In the genomic region with DNA sequence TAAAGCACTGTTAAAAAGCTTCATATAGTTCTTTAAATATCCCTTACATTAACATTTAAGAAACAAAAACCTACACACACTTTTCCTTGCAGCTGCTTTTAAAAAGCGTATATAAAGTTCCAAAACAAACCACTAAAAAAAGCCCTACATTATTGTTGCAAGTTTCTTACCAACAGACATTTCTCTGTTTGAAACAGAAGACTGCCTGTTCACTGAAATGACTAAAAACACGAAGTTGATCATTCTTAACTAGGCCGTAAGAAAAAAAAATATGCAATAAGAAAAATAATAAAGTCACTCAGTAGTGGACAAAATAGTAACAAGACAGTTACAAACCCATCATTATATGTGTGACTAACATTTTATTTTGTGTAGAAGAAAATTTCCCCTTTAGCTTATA, we compare ENCODE assay signal across 17 cellular contexts. TPM values are rescaled to one million over a fixed set of nuclear protein-coding genes. Genes with fewer than 3 reads are reported as not detected.
DNase-seq lines count a peak whose midpoint lies in the region; ATAC-seq and TF ChIP-seq lines count a peak whose summit lies in the region.
"Had no signal": no experiment of that assay in that cellular context is flagged by ENCODE, and none has a peak within 500 bp of the region (broad histone marks: within the 10 kb centered on the region; RNA-seq: fewer than 3 reads in every experiment).

No MANE protein-coding gene starts in this region.

- no peak for TF ChIP-seq POLR2A in testis (IDR thresholded peaks at IDR 0.05)

- H3K27me3 ChIP-seq in testis: no peaks in the 10 kb centered on the region

- H3K4me3 ChIP-seq in mucosa of descending colon: no peak overlapping the region
- no peak overlapping the region for H3K4me3 ChIP-seq in testis

- no peaks in the 10 kb centered on the region for H3K9me3 Mint-ChIP-seq in natural killer cell treated with Interleukin-12 subunit alpha and Interleukin-12 subunit beta and Interleukin-15 and Interleukin-18, amount 100 ng/mL, for 72 hours
- no peaks in the 10 kb centered on the region for H3K9me3 Mint-ChIP-seq in natural killer cell

- no peaks in the 10 kb centered on the region for H3K36me3 Mint-ChIP-seq in natural killer cell treated with Interleukin-12 subunit alpha and Interleukin-12 subunit beta and Interleukin-15 and Interleukin-18, amount 100 ng/mL, for 72 hours
- no peaks in the 10 kb centered on the region for H3K36me3 Mint-ChIP-seq in natural killer cell

- in situ Hi-C loops in SK-MEL-5 (cut with HindIII; ENCODE audit: low pct_unique_long_range_greater_than_20kb, low sequenced_read_pairs): no loop called here

- H3K27me3 Mint-ChIP-seq in natural killer cell treated with Interleukin-12 subunit alpha and Interleukin-12 subunit beta and Interleukin-15 and Interleukin-18, amount 100 ng/mL, for 72 hours: no peaks in the 10 kb centered on the region
- H3K27me3 Mint-ChIP-seq in natural killer cell (ENCODE audit: low read depth in 2 of 2): no peaks in the 10 kb centered on the region

- H3K4me1 ChIP-seq in mucosa of descending colon (ENCODE audit: low read depth): no peaks in the 10 kb centered on the region
- H3K4me1 ChIP-seq in testis: no peaks in the 10 kb centered on the region
- H3K4me1 ChIP-seq: Caco-2 had no signal

- peak overlapping the region in 1 of 2 donors; percentile 28 for H3K27ac Mint-ChIP-seq in natural killer cell treated with Interleukin-12 subunit alpha and Interleukin-12 subunit beta and Interleukin-15 and Interleukin-18, amount 100 ng/mL, for 72 hours
- no peak overlapping the region for H3K27ac Mint-ChIP-seq in natural killer cell
- H3K27ac Mint-ChIP-seq: HFFc6 had no signal

- no peaks in the 10 kb centered on the region for H3K9me3 ChIP-seq in mucosa of descending colon
- no peaks in the 10 kb centered on the region for H3K9me3 ChIP-seq in testis
- H3K9me3 ChIP-seq: Caco-2 had no signal

- 54 to 56% methylated on average over 3 of the region's 3 CpGs for WGBS in testis, 2 donors

- peak overlapping the region in 1 of 2 donors; percentile 41 for H3K27ac ChIP-seq in testis
- H3K27ac ChIP-seq: C4-2B, KMS-11 had no signal

- intact Hi-C loops in natural killer cell (cut with micrococcal nuclease) (no loop called here), mucosa of descending colon (cut with DNase I, micrococcal nuclease) (no loop called here), testis (cut with DNase I; ENCODE audit: low total_unique reads) (no loop called here)

- peak overlapping the region; percentile 50 for H3K4me3 Mint-ChIP-seq in natural killer cell treated with Interleukin-12 subunit alpha and Interleukin-12 subunit beta and Interleukin-15 and Interleukin-18, amount 100 ng/mL, for 72 hours
- H3K4me3 Mint-ChIP-seq in natural killer cell: no peak overlapping the region
- H3K4me3 Mint-ChIP-seq: HFFc6 had no signal

- H3K36me3 ChIP-seq in mucosa of descending colon (ENCODE audit: low read depth) (no peaks in the 10 kb centered on the region), testis (ENCODE audit: low read depth, missing control alignments) (no peaks in the 10 kb centered on the region)

- TF ChIP-seq CTCF in natural killer cell (IDR thresholded peaks at IDR 0.05) (no peak), mucosa of descending colon (IDR thresholded peaks at IDR 0.05) (no peak), testis (IDR thresholded peaks at IDR 0.05) (no peak)

- ATAC-seq in natural killer cell treated with Interleukin-12 subunit alpha and Interleukin-12 subunit beta and Interleukin-15 and Interleukin-18, amount 100 ng/mL, for 72 hours: no peak
- ATAC-seq in natural killer cell (no peak), mucosa of descending colon (no peak), HG03108 (IDR thresholded peaks at IDR 0.05; ENCODE audit: unreplicated experiment) (no peak)
- ATAC-seq: Panc1 had no signal

- no peak for DNase-seq in natural killer cell treated with Interleukin-12 subunit alpha and Interleukin-12 subunit beta and Interleukin-15 and Interleukin-18, amount 100 ng/mL, for 72 hours (ENCODE audit: low spot score)
- DNase-seq in natural killer cell (no peak), SK-MEL-5 (ENCODE audit: low read depth, low spot score) (peak; percentile 71), medulla oblongata (ENCODE audit: extremely low spot score) (peak; percentile 39), mucosa of descending colon (no peak), occipital lobe (lab: John Stamatoyannopoulos, UW) (no peak), testis (no peak)
- DNase-seq: Caco-2, HFFc6, NCI-H1092, NCI-H1694, NCI-H748 treated with DMSO at 0.1 percent for 48 hours, SHP77 had no signal

- peaks cover 19 to 28% of the 10 kb centered on the region in 2 donors for H3K4me1 Mint-ChIP-seq in natural killer cell treated with Interleukin-12 subunit alpha and Interleukin-12 subunit beta and Interleukin-15 and Interleukin-18, amount 100 ng/mL, for 72 hours (ENCODE audit: low read depth in 2 of 2)
- H3K4me1 Mint-ChIP-seq in natural killer cell: peaks cover 22 to 29% of the 10 kb centered on the region in 2 donors

RNA-seq across cellular contexts. Expression of a gene that starts 37.3 kb away (rescaled TPM):
- 10 to 100 TPM; 20.3 to 34.6 TPM for total RNA-seq in natural killer cell treated with Interleukin-12 subunit alpha and Interleukin-12 subunit beta and Interleukin-15 and Interleukin-18, amount 100 ng/mL, for 72 hours
- total RNA-seq in natural killer cell: 10 to 100 TPM; 11.5 to 31.6 (median 18.0) TPM
- 20.2 and 20.8 TPM in 2 replicates for total RNA-seq in SK-MEL-5 (2014; rRNA removed; shearing (Covaris generic))
- 11.6 and 15.2 TPM in 2 replicates for polyA plus RNA-seq in SK-MEL-5 (2015; cell fraction: cytosol; rRNA removed)
- 25.3 and 26.2 TPM in 2 replicates for polyA plus RNA-seq in SK-MEL-5 (2015; cell fraction: nucleus; rRNA removed)
- total RNA-seq in mucosa of descending colon: 10 to 100 TPM; 26.6 to 28.1 (median 27.4) TPM
- total RNA-seq in occipital lobe: 202 TPM
- total RNA-seq in testis: 10 to 100 TPM; 70.2 to 89.2 TPM
- 13.3 TPM for polyA plus RNA-seq in testis (ENCODE audit: insufficient read depth, low read depth, low replicate concordance)

Comparison
In these comparisons a context has a peak if more than half of its experiments do, and no peak if none do; other contexts are left out.
1. DNase-seq: peak in SK-MEL-5 (single experiment) and medulla oblongata (single experiment); none in natural killer cell treated with Interleukin-12 subunit alpha and Interleukin-12 subunit beta and Interleukin-15 and Interleukin-18, amount 100 ng/mL, for 72 hours (single experiment), natural killer cell (single experiment), mucosa of descending colon (0 of 3), occipital lobe (single experiment) and testis (single experiment).